11 cellular contexts compared by ENCODE assay signal in genomic region chr17:82101767-82102679, GRCh38. TPM values are rescaled to one million over a fixed set of nuclear protein-coding genes. Genes with fewer than 3 reads are reported as not detected.
DNase-seq lines count a peak whose midpoint lies in the region; ATAC-seq and TF ChIP-seq lines count a peak whose summit lies in the region.
"Had no signal": no experiment of that assay in that cellular context is flagged by ENCODE, and none has a peak within 500 bp of the region (broad histone marks: within the 10 kb centered on the region; RNA-seq: fewer than 3 reads in every experiment).

No MANE protein-coding gene starts in this region.

- intact Hi-C loops in esophagus squamous epithelium (cut with DNase I), result no loop called here

- DNase-seq in DND-41 (peak; percentile 14), NT2/D1 (ENCODE audit: low read depth, low spot score) (no peak), T-helper 2 cell (no peak), mucosa of gallbladder (ENCODE audit: low spot score) (no peak), esophagus squamous epithelium (lab: John Stamatoyannopoulos, UW) (no peak)
- DNase-seq: stimulated activated CD8-positive, alpha-beta memory T cell treated with anti-CD3 and anti-CD28 coated beads, Interleukin-4, amount 100 ng/mL, for 48 hours had no signal

- H3K9me3 ChIP-seq in DND-41 (ENCODE audit: insufficient read depth, low read length, severe bottlenecking) (no peaks in the 10 kb centered on the region), NT2/D1 (ENCODE audit: insufficient read depth, low read length) (no peaks in the 10 kb centered on the region), iPS-15b (ENCODE audit: control insufficient read depth, insufficient read depth, low read length) (no peaks in the 10 kb centered on the region), skeletal muscle tissue (ENCODE audit: control insufficient read depth in 3 of 3, low read length in 3 of 3) (no peaks in the 10 kb centered on the region), esophagus squamous epithelium (no peaks in the 10 kb centered on the region)
- H3K9me3 ChIP-seq: ascending aorta had no signal

- H3K27ac ChIP-seq in DND-41 (ENCODE audit: low read length) (0 out of 2 replicates have a peak overlapping the region, but pooled peaks have one; percentile 22), skeletal muscle tissue (ENCODE audit: low read depth, low read length) (no peak overlapping the region), esophagus squamous epithelium (peak overlapping the region in 1 of 4 donors; percentile 99)

- H3K9ac ChIP-seq in DND-41 (ENCODE audit: low read depth, low read length) (no peak overlapping the region; the same call in 1 of the 2 replicates), NT2/D1 (ENCODE audit: insufficient read length, low read depth) (peak overlapping the region; percentile 99), iPS-15b (ENCODE audit: low read depth, low read length) (peak overlapping the region; percentile 37), skeletal muscle tissue (ENCODE audit: low read depth in 1 of 3, low read length in 3 of 3) (peak overlapping the region in 2 of 3 donors; percentile 33 to 68)

- TF ChIP-seq CTCF in DND-41 (IDR thresholded peaks at IDR 0.05; ENCODE audit: borderline replicate concordance, extremely low read depth, low read length, poor library complexity, severe bottlenecking), result no peak
- no peak for TF ChIP-seq CTCF in esophagus squamous epithelium (IDR thresholded peaks at IDR 0.05)

- no peak for TF ChIP-seq POLR2A in esophagus squamous epithelium (IDR thresholded peaks at IDR 0.05)

- no peak overlapping the region for H3K4me2 ChIP-seq in DND-41 (ENCODE audit: insufficient read depth, low read length)

- 78 to 80% methylated on average over 9 to 10 of the region's 18 CpGs for WGBS in esophagus squamous epithelium, 2 donors

- H3K27me3 ChIP-seq in DND-41 (ENCODE audit: insufficient read depth, low read length, poor library complexity) (no peaks in the 10 kb centered on the region), NT2/D1 (ENCODE audit: insufficient read depth, insufficient read length) (no peaks in the 10 kb centered on the region), iPS-15b (ENCODE audit: control insufficient read depth, insufficient read depth, low read length) (no peaks in the 10 kb centered on the region), skeletal muscle tissue (ENCODE audit: control insufficient read depth in 3 of 3, insufficient read depth in 3 of 3, low read length in 3 of 3) (no peaks in the 10 kb centered on the region), esophagus squamous epithelium (no peaks in the 10 kb centered on the region)
- H3K27me3 ChIP-seq: ascending aorta had no signal

- H4K20me1 ChIP-seq in DND-41 (ENCODE audit: insufficient read depth, low read length), result peaks cover 6% of the 10 kb centered on the region; the same call in 1 of the 2 replicates

- no peak overlapping the region for H2AFZ ChIP-seq in DND-41 (ENCODE audit: low read depth, low read length)

- H3K36me3 ChIP-seq in DND-41 (ENCODE audit: insufficient read depth, low read length) (peaks cover 6% of the 10 kb centered on the region; the same call in 1 of the 2 replicates), NT2/D1 (ENCODE audit: insufficient read depth, insufficient read length, low read length) (peaks cover 13% of the 10 kb centered on the region), iPS-15b (ENCODE audit: control insufficient read depth, insufficient read depth, low read length) (no peaks in the 10 kb centered on the region), skeletal muscle tissue (ENCODE audit: control insufficient read depth in 3 of 3, insufficient read depth in 3 of 3, low read length in 3 of 3) (no peaks in the 10 kb centered on the region), esophagus squamous epithelium (no peaks in the 10 kb centered on the region)
- H3K36me3 ChIP-seq: ascending aorta had no signal

- no peak overlapping the region for H3K4me3 ChIP-seq in DND-41 (ENCODE audit: low read depth in 1 of 2, low read length in 2 of 2)
- no peak overlapping the region for H3K4me3 ChIP-seq in NT2/D1 (ENCODE audit: insufficient read length, low read depth)
- no peak overlapping the region for H3K4me3 ChIP-seq in iPS-15b (ENCODE audit: low read depth, low read length)
- H3K4me3 ChIP-seq in skeletal muscle tissue (ENCODE audit: low read length in 3 of 3), result no peak overlapping the region
- no peak overlapping the region for H3K4me3 ChIP-seq in esophagus squamous epithelium
- H3K4me3 ChIP-seq: ascending aorta had no signal

- H3K4me1 ChIP-seq in DND-41 (ENCODE audit: insufficient read depth, low read length), result peaks cover 47% of the 10 kb centered on the region
- H3K4me1 ChIP-seq in NT2/D1 (ENCODE audit: insufficient read depth, insufficient read length), result peaks cover 47% of the 10 kb centered on the region
- peaks cover 6% of the 10 kb centered on the region for H3K4me1 ChIP-seq in iPS-15b (ENCODE audit: control insufficient read depth, insufficient read depth, low read length)
- H3K4me1 ChIP-seq in skeletal muscle tissue (ENCODE audit: control insufficient read depth in 3 of 3, insufficient read depth in 3 of 3, low read length in 3 of 3), result peaks cover 48 to 55% (median 52%) of the 10 kb centered on the region in 3 donors
- H3K4me1 ChIP-seq in esophagus squamous epithelium, result peaks cover 58 to 82% (median 64%) of the 10 kb centered on the region in 3 donors

- peaks cover 35% of the 10 kb centered on the region for H3K79me2 ChIP-seq in DND-41 (ENCODE audit: insufficient read depth, low read length)

- no peak for ATAC-seq in DND-41 (ENCODE audit: insufficient read depth, low read depth)
- ATAC-seq: esophagus mucosa, SK-N-SH treated with all-trans-retinoic acid at 6 μM for 48 hours had no signal

RNA-seq across cellular contexts. Expression of gene FASN, which starts 4.0 kb away (rescaled TPM):
- total RNA-seq in skeletal muscle tissue (26.1 TPM), mucosa of gallbladder (181 TPM), esophagus squamous epithelium (100 to 1,000 TPM in 2 of 4 donors, 10 to 100 TPM in 2; 72.8 to 302 (median 143) TPM)

RNA-seq across cellular contexts. Expression of gene DUS1L, which starts 36.4 kb away (rescaled TPM):
- total RNA-seq in skeletal muscle tissue, result 24.5 TPM
- total RNA-seq in mucosa of gallbladder, result 92.4 TPM
- total RNA-seq in esophagus squamous epithelium, result 100 to 1,000 TPM in 3 of 4 donors, 10 to 100 TPM in 1; 53.3 to 125 (median 105) TPM

RNA-seq across cellular contexts. Expression of gene GPS1, which starts 50.3 kb away (rescaled TPM):
- total RNA-seq in skeletal muscle tissue (64.7 TPM), mucosa of gallbladder (107 TPM), esophagus squamous epithelium (10 to 100 TPM; 62.8 to 76.9 (median 69.5) TPM)

RNA-seq across cellular contexts. Expression of gene RFNG, which starts 50.4 kb away (rescaled TPM):
- total RNA-seq in skeletal muscle tissue (16.7 TPM), mucosa of gallbladder (51.6 TPM), esophagus squamous epithelium (10 to 100 TPM; 24.9 to 38.1 (median 31.2) TPM)
